Comparison of ENCODE assay signal across 34 cellular contexts in genomic region chr6:146864885-146865284, GRCh38.
"Had no signal": no experiment of that assay in that cellular context is flagged by ENCODE, and none has a peak within 500 bp of the region (broad histone marks: within the 10 kb centered on the region; RNA-seq: fewer than 3 reads in every experiment).

No MANE protein-coding gene starts in this region.

- H3K27me3 ChIP-seq: adrenal gland, body of pancreas, brain microvascular endothelial cell, breast epithelium had no signal

- H3K36me3 ChIP-seq: adrenal gland, brain microvascular endothelial cell, breast epithelium had no signal

- FAIRE-seq: astrocyte, TTC549 had no signal

- H3K4me1 ChIP-seq: adrenal gland, body of pancreas, breast epithelium had no signal

- ATAC-seq: activated CD8-positive, alpha-beta T cell treated with anti-CD3 and anti-CD28 coated beads for 36 hours; activated naive CD4-positive, alpha-beta T cell treated with anti-CD3 and anti-CD28 coated beads, Interleukin-2, amount 50 U/mL, for 72 hours; activated T-cell treated with anti-CD3 and anti-CD28 coated beads, Interleukin-2, amount 50 U/mL, for 4 hours; activated T-cell treated with anti-CD3 and anti-CD28 coated beads, Interleukin-2, amount 50 U/mL, for 72 hours; activated T-helper 17 cell treated with anti-CD3 and anti-CD28 coated beads, Interleukin-2, amount 50 U/mL, for 72 hours; body of pancreas had no signal

- DNase-seq: activated B cell treated with CpG ODN at 0.5 μM for 24 hours; activated CD4-positive, alpha-beta memory T cell treated with anti-CD3 and anti-CD28 coated beads for 36 hours; activated CD4-positive, alpha-beta T cell treated with anti-CD3 and anti-CD28 coated beads for 4 hours; activated CD4-positive, alpha-beta T cell treated with anti-CD3 and anti-CD28 coated beads, Interleukin-2, amount 10 ng/mL, durations not matched to agents 24 days and 14 days; activated CD4-positive, alpha-beta T cell treated with anti-CD3 and anti-CD28 coated beads, Interleukin-2, amount 50 U/mL, for 1 hour; activated CD4-positive, alpha-beta T cell treated with anti-CD3 and anti-CD28 coated beads, Interleukin-2, amount 50 U/mL, for 4 hours; activated CD4-positive, CD25-positive, alpha-beta regulatory T cell treated with anti-CD3 and anti-CD28 coated beads, Interleukin-2, amount 50 U/mL, for 72 hours; activated CD8-positive, alpha-beta memory T cell treated with anti-CD3 and anti-CD28 coated beads, Interleukin-2, amount 50 U/mL, for 4 hours; activated CD8-positive, alpha-beta T cell treated with anti-CD3 and anti-CD28 coated beads for 36 hours; activated effector memory CD4-positive, alpha-beta T cell treated with anti-CD3 and anti-CD28 coated beads, Interleukin-2, amount 50 U/mL, for 16 hours; activated gamma-delta T cell treated with Interleukin-2 at 50 U/mL for 16 hours; activated naive CD4-positive, alpha-beta T cell; activated naive CD4-positive, alpha-beta T cell treated with anti-CD3 and anti-CD28 coated beads for 36 hours; activated naive CD4-positive, alpha-beta T cell treated with anti-CD3 and anti-CD28 coated beads, Interleukin-2, amount 50 U/mL, for 16 hours; activated naive CD8-positive, alpha-beta T cell treated with anti-CD3 and anti-CD28 coated beads for 36 hours; activated T-cell treated with anti-CD3 and anti-CD28 coated beads for 4 hours; activated T-cell treated with anti-CD3 and anti-CD28 coated beads, Interleukin-2, amount 50 U/mL, for 1 hour; activated T-cell treated with anti-CD3 and anti-CD28 coated beads, Interleukin-2, amount 50 U/mL, for 4 hours; activated T-cell treated with anti-CD3 and anti-CD28 coated beads, Interleukin-2, amount 50 U/mL, for 72 hours; adrenal gland; amniotic stem cell; aorta; body of pancreas; brain microvascular endothelial cell; central memory CD4-positive, alpha-beta T cell; T-helper 1 cell; T-helper 2 cell; T-helper 9 cell had no signal

- H3K9me3 ChIP-seq: adrenal gland, body of pancreas, breast epithelium had no signal

- H3K27ac ChIP-seq: adrenal gland, body of pancreas, brain microvascular endothelial cell, breast epithelium, VCaP had no signal

- H3K4me3 ChIP-seq: adrenal gland, body of pancreas, breast epithelium had no signal
